Comparison of ENCODE assay signal across 13 cellular contexts in the genomic region with DNA sequence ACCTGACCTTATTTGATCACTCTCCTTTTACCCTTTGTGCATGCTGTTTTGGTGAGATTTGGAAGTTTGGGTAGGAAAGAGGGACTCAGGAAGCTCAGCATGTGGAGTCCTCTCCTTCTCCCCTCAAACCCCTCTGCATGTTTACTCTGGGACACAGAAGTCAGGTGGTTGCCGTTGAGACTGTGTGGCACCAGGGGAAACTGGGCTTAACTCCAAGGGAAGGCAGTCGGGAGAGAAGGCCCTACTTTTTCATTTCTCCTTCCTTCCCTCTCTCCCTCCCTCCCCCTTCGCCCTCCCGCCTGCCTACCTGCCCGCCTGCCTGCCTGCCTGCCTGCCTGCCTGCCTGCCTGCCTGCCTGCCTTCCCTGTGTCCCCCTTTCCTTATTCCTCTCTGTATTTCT.
"Had no signal": no experiment of that assay in that cellular context is flagged by ENCODE, and none has a peak within 500 bp of the region (broad histone marks: within the 10 kb centered on the region; RNA-seq: fewer than 3 reads in every experiment).

No MANE protein-coding gene starts in this region.

- H3K27me3 Mint-ChIP-seq: activated CD8-positive, alpha-beta T cell treated with anti-CD3 and anti-CD28 coated beads for 36 hours had no signal

- ATAC-seq: activated CD8-positive, alpha-beta T cell treated with anti-CD3 and anti-CD28 coated beads for 36 hours; naive thymus-derived CD4-positive, alpha-beta T cell; right cardiac atrium had no signal

- H3K27ac Mint-ChIP-seq: activated CD8-positive, alpha-beta T cell treated with anti-CD3 and anti-CD28 coated beads for 36 hours; activated naive CD4-positive, alpha-beta T cell treated with anti-CD3 and anti-CD28 coated beads, Interleukin-2, amount 10 ng/mL, durations not matched to agents 7 days and 5 days; progenitor cell of endocrine pancreas had no signal

- H3K4me3 Mint-ChIP-seq: activated CD8-positive, alpha-beta T cell treated with anti-CD3 and anti-CD28 coated beads for 36 hours; activated naive CD4-positive, alpha-beta T cell treated with anti-CD3 and anti-CD28 coated beads, Interleukin-2, amount 10 ng/mL, durations not matched to agents 7 days and 5 days; naive thymus-derived CD4-positive, alpha-beta T cell had no signal

- DNase-seq: activated CD8-positive, alpha-beta T cell treated with anti-CD3 and anti-CD28 coated beads for 36 hours; activated naive CD4-positive, alpha-beta T cell treated with anti-CD3 and anti-CD28 coated beads, Interleukin-2, amount 10 ng/mL, durations not matched to agents 7 days and 5 days; caudate nucleus; naive thymus-derived CD4-positive, alpha-beta T cell; right cardiac atrium; small intestine; T1000; trophoblast cell had no signal

- H3K4me3 ChIP-seq: adrenal gland, hepatocyte, lung had no signal

- H3K4me1 ChIP-seq: adrenal gland had no signal

- H3K27ac ChIP-seq: adrenal gland, hepatocyte, neutrophil had no signal

- H3K9me3 ChIP-seq: neutrophil had no signal

- H3K36me3 ChIP-seq: adrenal gland, neutrophil had no signal

- H3K36me3 Mint-ChIP-seq: activated naive CD4-positive, alpha-beta T cell treated with anti-CD3 and anti-CD28 coated beads, Interleukin-2, amount 10 ng/mL, durations not matched to agents 7 days and 5 days had no signal

- H3K79me2 ChIP-seq: hepatocyte had no signal

- H2AFZ ChIP-seq: hepatocyte had no signal

- H3K27me3 ChIP-seq: adrenal gland, hepatocyte, neutrophil had no signal

- H3K9me3 Mint-ChIP-seq: activated naive CD4-positive, alpha-beta T cell treated with anti-CD3 and anti-CD28 coated beads, Interleukin-2, amount 10 ng/mL, durations not matched to agents 7 days and 5 days had no signal

- H3K4me1 Mint-ChIP-seq: activated naive CD4-positive, alpha-beta T cell treated with anti-CD3 and anti-CD28 coated beads, Interleukin-2, amount 10 ng/mL, durations not matched to agents 7 days and 5 days; naive thymus-derived CD4-positive, alpha-beta T cell had no signal

- FAIRE-seq: small intestine had no signal

- H3K4me2 ChIP-seq: hepatocyte had no signal
